8 cellular contexts compared by ENCODE assay signal in the genomic region with DNA sequence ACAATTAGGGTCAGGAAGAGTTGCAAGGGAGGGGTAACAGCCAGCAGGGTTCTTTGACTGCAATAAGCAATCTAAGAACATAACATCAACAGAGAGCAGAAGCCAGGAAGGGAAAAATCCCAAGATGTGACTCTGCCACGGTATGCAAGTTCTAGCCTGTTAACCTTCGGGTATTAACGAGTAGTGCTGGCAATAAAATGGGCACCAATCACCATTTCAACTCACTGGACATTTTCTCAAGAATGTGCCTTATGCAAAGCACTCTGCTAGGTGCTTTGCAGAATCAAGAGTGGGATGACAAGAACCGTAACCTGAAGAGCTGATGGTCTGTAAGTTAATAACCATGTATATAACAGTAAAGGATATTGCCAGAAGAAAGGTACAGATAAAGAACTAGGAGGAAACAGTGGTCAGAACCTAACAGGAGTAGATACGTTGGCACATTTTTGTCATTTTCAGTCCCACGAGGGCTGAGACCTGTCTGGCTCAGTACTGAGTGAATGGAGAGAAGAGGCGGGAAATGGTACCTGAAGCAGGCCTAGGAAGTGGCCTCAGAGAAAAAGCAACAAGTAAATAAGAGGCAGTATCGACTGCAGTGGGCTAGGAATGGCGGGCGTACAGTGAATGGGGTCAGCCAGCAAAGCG. TPM values are rescaled to one million over a fixed set of nuclear protein-coding genes. Genes with fewer than 3 reads are reported as not detected.
DNase-seq lines count a peak whose midpoint lies in the region; ATAC-seq and TF ChIP-seq lines count a peak whose summit lies in the region.

No MANE protein-coding gene starts in this region.

- no peaks in the 10 kb centered on the region for H3K9me3 ChIP-seq in BLaER1
- no peaks in the 10 kb centered on the region for H3K9me3 ChIP-seq in WERI-Rb-1 (ENCODE audit: severe bottlenecking)

- H3K27me3 ChIP-seq in BLaER1 (no peaks in the 10 kb centered on the region), WERI-Rb-1 (ENCODE audit: insufficient read depth, low read depth, severe bottlenecking) (no peaks in the 10 kb centered on the region)

- H3K27ac ChIP-seq in BLaER1 (peak overlapping the region; percentile 95), WERI-Rb-1 (peak overlapping the region; percentile 88)

- peaks cover 14% of the 10 kb centered on the region; the same call in 1 of the 2 replicates for H3K36me3 ChIP-seq in BLaER1
- H3K36me3 ChIP-seq in WERI-Rb-1, result peaks cover 24% of the 10 kb centered on the region

- TF ChIP-seq CTCF in WERI-Rb-1 (IDR thresholded peaks at IDR 0.05; ENCODE audit: low read depth, low read length) (no peak), fibroblast of villous mesenchyme (IDR thresholded peaks at IDR 0.05; ENCODE audit: insufficient read depth, low read depth, low read length) (no peak)

- H3K4me1 ChIP-seq in BLaER1, result peaks cover 44% of the 10 kb centered on the region

- ATAC-seq in GM18867 (IDR thresholded peaks at IDR 0.05; ENCODE audit: unreplicated experiment) (peak; percentile 2), HG03354 (IDR thresholded peaks at IDR 0.05; ENCODE audit: poor library complexity, severe bottlenecking, unreplicated experiment) (peak; percentile 2), GM18858 (IDR thresholded peaks at IDR 0.05; ENCODE audit: unreplicated experiment) (no peak)
- no peak for ATAC-seq in activated CD4-positive, CD25-positive, alpha-beta regulatory T cell treated with anti-CD3 and anti-CD28 coated beads, Interleukin-2, amount 50 U/mL, for 24 hours

- H3K4me2 ChIP-seq in BLaER1, result peak overlapping the region; percentile 95

- no peaks in the 10 kb centered on the region for H4K20me1 ChIP-seq in BLaER1

- peak overlapping the region; percentile 98 for H3K9ac ChIP-seq in BLaER1

- H3K4me3 ChIP-seq in BLaER1 (peak overlapping the region; percentile 96), WERI-Rb-1 (ENCODE audit: low read depth, low read length) (peak overlapping the region; percentile 87), fibroblast of villous mesenchyme (ENCODE audit: low read depth, low read length) (peak overlapping the region; percentile 82)

- DNase-seq in WERI-Rb-1, result no peak
- peak; percentile 45 for DNase-seq in fibroblast of villous mesenchyme (ENCODE audit: low read depth)
- peak; percentile 62 for DNase-seq in pons (ENCODE audit: low spot score)

RNA-seq across cellular contexts. Expression of a gene that starts 2.7 kb away (rescaled TPM):
- total RNA-seq in fibroblast of villous mesenchyme, result 15.1 and 25.0 TPM in 2 replicates

Comparison
In these comparisons a context has a peak if more than half of its experiments do, and no peak if none do; other contexts are left out.
1. ATAC-seq: peak in GM18867 (single experiment) and HG03354 (single experiment); none in GM18858 (single experiment) and activated CD4-positive, CD25-positive, alpha-beta regulatory T cell treated with anti-CD3 and anti-CD28 coated beads, Interleukin-2, amount 50 U/mL, for 24 hours (0 of 2).
2. Peak in every context shown above with its lines, with median percentiles within 50 percentile points of each other: H3K4me3 ChIP-seq.